Comparison of ENCODE assay signal across 19 cellular contexts in the genomic region with DNA sequence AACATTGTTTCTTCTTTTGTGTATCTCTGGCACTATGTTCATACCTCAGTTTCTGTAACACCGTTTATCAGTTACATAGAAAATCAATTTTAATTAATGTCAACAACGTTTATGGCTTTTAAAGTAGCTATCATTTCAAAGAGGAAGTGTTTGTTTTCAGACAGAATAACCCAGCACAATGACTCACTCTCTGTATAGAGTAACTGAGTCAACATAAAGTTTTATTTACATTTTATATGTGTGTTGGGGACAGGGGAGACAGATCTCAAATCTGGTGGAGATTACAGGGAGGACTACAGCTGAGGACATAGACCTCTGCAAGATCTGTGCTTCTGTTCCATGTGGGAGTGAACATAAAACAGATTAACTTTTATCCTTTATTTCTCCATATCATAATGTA.
A peak's percentile ranks its signal among the peaks of the same experiment; 100 is the strongest.
DNase-seq lines count a peak whose midpoint lies in the region; ATAC-seq, FAIRE-seq and TF ChIP-seq lines count a peak whose summit lies in the region.
"Had no signal": no experiment of that assay in that cellular context is flagged by ENCODE, and none has a peak within 500 bp of the region (broad histone marks: within the 10 kb centered on the region; RNA-seq: fewer than 3 reads in every experiment).

No MANE protein-coding gene starts in this region.

- peak overlapping the region; percentile 67 for H3K4me2 ChIP-seq in A549
- no peak overlapping the region for H3K4me2 ChIP-seq in PC-9
- H3K4me2 ChIP-seq: neural progenitor cell had no signal

- BruUV-seq in PC-9 (replicated peaks; lab: Mats Ljungman, UMichigan), result no TSS peak

- no peak for FAIRE-seq in A549 (lab: Jason Lieb, UNC)
- FAIRE-seq: keratinocyte had no signal

- ATAC-seq in A549 (peak in 1 of 2 experiments; percentile 79; a peak in 3 of 6 replicates), RWPE2 (ENCODE audit: low read depth) (peak; percentile 48; the same call in 1 of the 3 replicates)
- ATAC-seq: gastroesophageal sphincter had no signal

- H3K27ac ChIP-seq in A549 (no peak overlapping the region), RWPE2 (ENCODE audit: poor library complexity, severe bottlenecking) (no peak overlapping the region), PC-9 (no peak overlapping the region)
- H3K27ac ChIP-seq: gastroesophageal sphincter, neural progenitor cell, sigmoid colon had no signal

- H3K36me3 ChIP-seq in RWPE2 (ENCODE audit: low read depth), result no peaks in the 10 kb centered on the region
- no peaks in the 10 kb centered on the region for H3K36me3 ChIP-seq in PC-9 (ENCODE audit: low read depth)
- H3K36me3 ChIP-seq: gastroesophageal sphincter, neural progenitor cell, sigmoid colon had no signal

- intact Hi-C loops in PC-9 (cut with micrococcal nuclease; ENCODE audit: unreplicated experiment), result no loop called here

- no peaks in the 10 kb centered on the region for H3F3A ChIP-seq in PC-9 (ENCODE audit: insufficient read depth, low read depth)

- no peak for TF ChIP-seq EP300 in A549 (IDR thresholded peaks at IDR 0.05)

- H3K9me3 ChIP-seq in A549 (no peaks in the 10 kb centered on the region), RWPE2 (ENCODE audit: severe bottlenecking) (no peaks in the 10 kb centered on the region), PC-9 (ENCODE audit: insufficient read depth, low read depth) (0 out of 2 replicates have a peak, but pooled peaks cover 2% of the 10 kb centered on the region)
- H3K9me3 ChIP-seq: gastroesophageal sphincter, sigmoid colon had no signal

- 1% methylated on average over 2 of the region's 2 CpGs for WGBS in A549 (ENCODE audit: missing lambda C conversion rate)

- H3K4me1 ChIP-seq in A549 (peaks cover 19% of the 10 kb centered on the region), RWPE2 (ENCODE audit: insufficient read depth, poor library complexity, severe bottlenecking) (peaks cover 8% of the 10 kb centered on the region), PC-9 (replicated peaks; ENCODE audit: insufficient read depth) (0 out of 2 replicates have a peak, but pooled peaks cover 9% of the 10 kb centered on the region)
- H3K4me1 ChIP-seq: gastroesophageal sphincter, neural progenitor cell, sigmoid colon had no signal

- CTCF ChIA-PET in A549 (lab: Yijun Ruan, JAX), result no interaction called here
- CTCF ChIA-PET in PC-9 (lab: Charles Lee), result no interaction called here

- POLR2A ChIA-PET in A549 (lab: Yijun Ruan, JAX), result no interaction called here
- POLR2A ChIA-PET in PC-9 (lab: Charles Lee; ENCODE audit: unreplicated experiment), result no interaction called here

- H3K27me3 ChIP-seq in RWPE2 (ENCODE audit: insufficient read depth, poor library complexity, severe bottlenecking), result no peaks in the 10 kb centered on the region
- no peaks in the 10 kb centered on the region for H3K27me3 ChIP-seq in PC-9 (ENCODE audit: insufficient read depth, low read depth)
- H3K27me3 ChIP-seq: gastroesophageal sphincter, neural progenitor cell, sigmoid colon had no signal

- H4K20me1 ChIP-seq in PC-9 (ENCODE audit: insufficient read depth), result no peaks in the 10 kb centered on the region

- DNase-seq in A549 (ENCODE audit: low read depth in 1 of 2, low spot score in 1 of 2) (peak; percentile 8 to 47), HPDE6-E6E7 (ENCODE audit: extremely low spot score) (peak; percentile 4), NCI-H2029 treated with DMSO at 0.1 percent for 48 hours (lab: John Stamatoyannopoulos, UW) (peak; percentile 7), RWPE2 (ENCODE audit: low spot score) (no peak), mucosa of gallbladder (ENCODE audit: low spot score) (no peak), PC-9 (no peak)
- no peak for DNase-seq in activated CD8-positive, alpha-beta memory T cell treated with anti-CD3 and anti-CD28 coated beads, Interleukin-2, amount 50 U/mL, for 4 hours
- no peak for DNase-seq in stimulated activated CD8-positive, alpha-beta memory T cell treated with anti-CD3 and anti-CD28 coated beads, Interleukin-4, amount 100 ng/mL, for 48 hours
- DNase-seq: activated CD4-positive, alpha-beta T cell treated with anti-CD3 and anti-CD28 coated beads, Interleukin-2, amount 50 U/mL, for 48 hours; activated CD4-positive, CD25-positive, alpha-beta regulatory T cell; activated effector memory CD4-positive, alpha-beta T cell treated with Interleukin-2 at 50 U/mL for 16 hours; Calu3; effector CD8-positive, alpha-beta T cell; GF-D8; NCI-H524 treated with DMSO at 0.1 percent for 48 hours; sigmoid colon had no signal

- no peaks in the 10 kb centered on the region for H3K79me2 ChIP-seq in PC-9 (ENCODE audit: low read depth)

- TF ChIP-seq CTCF in A549 (IDR thresholded peaks at IDR 0.05), result no peak
- no peak for TF ChIP-seq CTCF in RWPE2 (IDR thresholded peaks at IDR 0.05; ENCODE audit: poor library complexity, severe bottlenecking)
- TF ChIP-seq CTCF in PC-9 (conservative IDR thresholded peaks at IDR 0.05), result no peak

- TF ChIP-seq POLR2A in A549 (IDR thresholded peaks at IDR 0.05; ENCODE audit: low read length), result no peak

- TF ChIP-seq RAD21 in A549 (conservative IDR thresholded peaks at IDR 0.05 in 1 of 2, IDR thresholded peaks at IDR 0.05 in 1 of 2), result no peak

- H2AFZ ChIP-seq in PC-9, result no peak overlapping the region; the same call in 1 of the 2 replicates
- H2AFZ ChIP-seq: neural progenitor cell had no signal

- no peak overlapping the region for H3K4me3 ChIP-seq in A549
- H3K4me3 ChIP-seq in RWPE2 (ENCODE audit: severe bottlenecking), result no peak overlapping the region
- H3K4me3 ChIP-seq in PC-9, result no peak overlapping the region
- H3K4me3 ChIP-seq: gastroesophageal sphincter, neural progenitor cell, sigmoid colon had no signal

- H3K9me2 ChIP-seq in PC-9 (ENCODE audit: insufficient read depth), result no peaks in the 10 kb centered on the region

TF ChIP-seq in A549, 52 proteins besides CTCF, POLR2A, EP300 and RAD21:
- TF ChIP-seq TP53 (CRISPR knock-in tag; IDR thresholded peaks at IDR 0.05), result no peak
- TF ChIP-seq, protein P1, sequence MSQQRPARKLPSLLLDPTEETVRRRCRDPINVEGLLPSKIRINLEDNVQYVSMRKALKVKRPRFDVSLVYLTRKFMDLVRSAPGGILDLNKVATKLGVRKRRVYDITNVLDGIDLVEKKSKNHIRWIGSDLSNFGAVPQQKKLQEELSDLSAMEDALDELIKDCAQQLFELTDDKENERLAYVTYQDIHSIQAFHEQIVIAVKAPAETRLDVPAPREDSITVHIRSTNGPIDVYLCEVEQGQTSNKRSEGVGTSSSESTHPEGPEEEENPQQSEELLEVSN (IDR thresholded peaks at IDR 0.05; ENCODE audit: borderline replicate concordance, low read depth), result no peak
- no peak for TF ChIP-seq RFX5 (IDR thresholded peaks at IDR 0.05)
- no peak for TF ChIP-seq FOSL2 (IDR thresholded peaks at IDR 0.05)
- peak; percentile 64 for TF ChIP-seq FOSL2 (CRISPR knock-in tag; IDR thresholded peaks at IDR 0.05)
- TF ChIP-seq SMC3 (IDR thresholded peaks at IDR 0.05), result no peak
- TF ChIP-seq GATA3 (IDR thresholded peaks at IDR 0.05; ENCODE audit: borderline replicate concordance), result peak; percentile 59; the same call in 1 of the 2 replicates
- TF ChIP-seq FOSB (CRISPR knock-in tag; IDR thresholded peaks at IDR 0.05), result no peak
- TF ChIP-seq, protein P2, sequence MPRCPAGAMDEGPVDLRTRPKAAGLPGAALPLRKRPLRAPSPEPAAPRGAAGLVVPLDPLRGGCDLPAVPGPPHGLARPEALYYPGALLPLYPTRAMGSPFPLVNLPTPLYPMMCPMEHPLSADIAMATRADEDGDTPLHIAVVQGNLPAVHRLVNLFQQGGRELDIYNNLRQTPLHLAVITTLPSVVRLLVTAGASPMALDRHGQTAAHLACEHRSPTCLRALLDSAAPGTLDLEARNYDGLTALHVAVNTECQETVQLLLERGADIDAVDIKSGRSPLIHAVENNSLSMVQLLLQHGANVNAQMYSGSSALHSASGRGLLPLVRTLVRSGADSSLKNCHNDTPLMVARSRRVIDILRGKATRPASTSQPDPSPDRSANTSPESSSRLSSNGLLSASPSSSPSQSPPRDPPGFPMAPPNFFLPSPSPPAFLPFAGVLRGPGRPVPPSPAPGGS (IDR thresholded peaks at IDR 0.05), result no peak
- no peak for TF ChIP-seq JUN (IDR thresholded peaks at IDR 0.05)

Comparison
In these comparisons a context has a peak if more than half of its experiments do, and no peak if none do; other contexts are left out.
1. DNase-seq: peak in A549 (2 of 2), HPDE6-E6E7 (single experiment) and NCI-H2029 treated with DMSO at 0.1 percent for 48 hours (single experiment); none in RWPE2 (single experiment), mucosa of gallbladder (single experiment), PC-9 (0 of 2), activated CD8-positive, alpha-beta memory T cell treated with anti-CD3 and anti-CD28 coated beads, Interleukin-2, amount 50 U/mL, for 4 hours (single experiment) and stimulated activated CD8-positive, alpha-beta memory T cell treated with anti-CD3 and anti-CD28 coated beads, Interleukin-4, amount 100 ng/mL, for 48 hours (single experiment).